Comparison of ENCODE assay signal across 8 cellular contexts in genomic region chr11:61161190-61162091, GRCh38. TPM values are rescaled to one million over a fixed set of nuclear protein-coding genes. Genes with fewer than 3 reads are reported as not detected.
A peak's percentile ranks its signal among the peaks of the same experiment; 100 is the strongest.
DNase-seq lines count a peak whose midpoint lies in the region; ATAC-seq and TF ChIP-seq lines count a peak whose summit lies in the region.

VPS37C (minus strand) TSS chr11:61161426; CDS start chr11:61138829, 22,597 bp downstream.

- DNase-seq in DMS 273 treated with DMSO at 0.1 percent for 48 hours (lab: John Stamatoyannopoulos, UW) (peak; percentile 51), HuH-7.5 (ENCODE audit: low spot score) (peak; percentile 99), OCI-LY7 (ENCODE audit: low spot score) (peak; percentile 92), activated T-cell treated with anti-CD3 and anti-CD28 coated beads for 4 hours (peak; percentile 94), epidermal melanocyte (ENCODE audit: insufficient read length, low spot score) (peak; percentile 99)
- DNase-seq in stimulated activated CD8-positive, alpha-beta memory T cell treated with anti-CD3 and anti-CD28 coated beads, Interleukin-2, amount 100 ng/mL, for 48 hours (ENCODE audit: low read depth in 2 of 2): peak; percentile 90

- H3K4me3 ChIP-seq in OCI-LY7 (ENCODE audit: low read depth, low read length, poor library complexity, severe bottlenecking) (peak within 1 kb of the TSS; percentile 85), mononuclear cell (ENCODE audit: low read length) (peak within 1 kb of the TSS; percentile 52)

- intact Hi-C loops in OCI-LY7 (cut with micrococcal nuclease; ENCODE audit: unreplicated experiment): loop anchor here (1.0 to 2.0 kb wide), 4 partner anchors 196 to 255 kb away; partner anchors contain the start of genes PRPF19, SLC15A3 and TMEM109

- TSS peak; percentile 87 for BruUV-seq in OCI-LY7 (replicated peaks; lab: Mats Ljungman, UMichigan)

- peak within 1 kb of the TSS; percentile 85 for H2AFZ ChIP-seq in OCI-LY7 (ENCODE audit: low read length)

- H3K4me1 ChIP-seq in OCI-LY7 (ENCODE audit: insufficient read depth, low read length, poor library complexity, severe bottlenecking): peaks cover 28% of the 10 kb centered on the region
- H3K4me1 ChIP-seq in mononuclear cell (ENCODE audit: insufficient read depth, low read length): peaks cover 70% of the 10 kb centered on the region

- peaks cover 5% of the 10 kb centered on the region; the same call in 1 of the 2 replicates for H3K9me3 ChIP-seq in OCI-LY7 (ENCODE audit: low read length)
- no peaks in the 10 kb centered on the region for H3K9me3 ChIP-seq in mononuclear cell (ENCODE audit: low read depth, low read length)

- peak within 1 kb of the TSS; percentile 94 for H3K4me2 ChIP-seq in OCI-LY7 (ENCODE audit: low read length)

- H3K27me3 ChIP-seq in mononuclear cell (ENCODE audit: insufficient read depth, low read length): no peaks in the 10 kb centered on the region

- CTCF ChIA-PET in OCI-LY7 (lab: Charles Lee; ENCODE audit: unreplicated experiment): interaction anchor here (1.3 kb wide), 1 partner anchor 20 kb away, joined by 3 read pairs; no protein-coding TSS in a partner anchor

- peaks cover 19% of the 10 kb centered on the region; the same call in 1 of the 2 replicates for H3K79me2 ChIP-seq in OCI-LY7 (ENCODE audit: insufficient read depth, low read depth, low read length)

- H3K27ac ChIP-seq in OCI-LY7 (ENCODE audit: low read depth, low read length, poor library complexity, severe bottlenecking): peak within 1 kb of the TSS; percentile 82

- no peaks in the 10 kb centered on the region for H3K9me2 ChIP-seq in OCI-LY7 (ENCODE audit: insufficient read depth, low read length)

- H3K36me3 ChIP-seq in OCI-LY7 (ENCODE audit: insufficient read depth, low read length): no peaks in the 10 kb centered on the region; the same call in 1 of the 2 replicates

- ATAC-seq in GM21528 (IDR thresholded peaks at IDR 0.05; ENCODE audit: low FRiP score, unreplicated experiment): peak; percentile 78

- POLR2A ChIA-PET in OCI-LY7 (lab: Charles Lee): interaction anchor here (0.6 to 1.6 kb wide), 3 partner anchors 173 to 470 kb away, joined by 3 to 5 read pairs (median 4); partner anchors contain the start of genes CPSF7 and SDHAF2

- TF ChIP-seq CTCF in OCI-LY7 (conservative IDR thresholded peaks at IDR 0.05; ENCODE audit: low read length): no peak

- H4K20me1 ChIP-seq in OCI-LY7 (ENCODE audit: insufficient read depth, low read length): no peaks in the 10 kb centered on the region

RNA-seq across cellular contexts. Expression of gene VPS37C, which starts in this region (rescaled TPM):
- total RNA-seq in OCI-LY7 (2014; rRNA removed; shearing (Covaris generic)): 10.2 and 10.3 TPM in 2 replicates
- 12.8 and 13.3 TPM in 2 replicates for total RNA-seq in OCI-LY7 (2022)
- total RNA-seq in mononuclear cell: 5.5 TPM

Comparison
In these comparisons a context has a peak if more than half of its experiments do, and no peak if none do; other contexts are left out.
1. Peak in every context shown above with its lines: DNase-seq, ATAC-seq, H3K4me3 ChIP-seq and H3K27ac ChIP-seq.